ENCODE assay signal across 24 cellular contexts in genomic region chr3:28206479-28206878, GRCh38.
"Had no signal": no experiment of that assay in that cellular context is flagged by ENCODE, and none has a peak within 500 bp of the region (broad histone marks: within the 10 kb centered on the region; RNA-seq: fewer than 3 reads in every experiment).

No MANE protein-coding gene starts in this region.

- H3K4me1 Mint-ChIP-seq: nephron progenitor cell had no signal

- ATAC-seq: activated naive CD4-positive, alpha-beta T cell treated with anti-CD3 and anti-CD28 coated beads, Interleukin-2, amount 50 U/mL, for 72 hours; left ventricle myocardium superior had no signal

- H3K27ac ChIP-seq: brain microvascular endothelial cell, hepatocyte, thoracic aorta had no signal

- H3K4me3 Mint-ChIP-seq: memory B cell, nephron progenitor cell, type B pancreatic cell had no signal

- H3K9me3 Mint-ChIP-seq: memory B cell, nephron progenitor cell, type B pancreatic cell had no signal

- H3K4me2 ChIP-seq: hepatocyte had no signal

- DNase-seq: activated CD4-positive, alpha-beta T cell treated with anti-CD3 and anti-CD28 coated beads for 1 hour; activated gamma-delta T cell treated with Interleukin-2 at 50 U/mL for 16 hours; activated T-cell treated with anti-CD3 and anti-CD28 coated beads, Interleukin-2, amount 50 U/mL, for 1 hour; aorta; brain microvascular endothelial cell; central memory CD4-positive, alpha-beta T cell; effector memory CD4-positive, alpha-beta T cell; glutamatergic neuron; immature natural killer cell; left ventricle myocardium superior; nephron progenitor cell; posterior cingulate gyrus; spleen; stimulated activated CD4-positive, alpha-beta T cell treated with anti-CD3 and anti-CD28 coated beads, Interleukin-4, amount 100 ng/mL, for 1 hour; stimulated activated naive CD4-positive, alpha-beta T cell treated with Interleukin-2 at 50 U/mL for 16 hours; T-helper 1 cell; T-helper 9 cell had no signal

- FAIRE-seq: colon, frontal cortex had no signal

- H3K79me2 ChIP-seq: hepatocyte had no signal

- H3K36me3 Mint-ChIP-seq: memory B cell, type B pancreatic cell had no signal

- H2AFZ ChIP-seq: hepatocyte had no signal

- H3K27ac Mint-ChIP-seq: activated naive CD4-positive, alpha-beta T cell treated with anti-CD3 and anti-CD28 coated beads, Interleukin-2, amount 50 U/mL, for 72 hours; memory B cell; nephron progenitor cell; type B pancreatic cell had no signal

- H3K36me3 ChIP-seq: brain microvascular endothelial cell, spleen, thoracic aorta had no signal

- H3K4me3 ChIP-seq: hepatocyte, spleen, thoracic aorta had no signal

- H3K27me3 ChIP-seq: brain microvascular endothelial cell, hepatocyte, spleen had no signal

- H3K9me3 ChIP-seq: spleen, thoracic aorta had no signal
